In genomic region chr2:133296396-133296795, GRCh38 we compare ENCODE assay signal across 31 cellular contexts.
"Had no signal": no experiment of that assay in that cellular context is flagged by ENCODE, and none has a peak within 500 bp of the region (broad histone marks: within the 10 kb centered on the region; RNA-seq: fewer than 3 reads in every experiment).

No MANE protein-coding gene starts in this region.

- H3K9me3 Mint-ChIP-seq: activated naive CD8-positive, alpha-beta T cell treated with anti-CD3 and anti-CD28 coated beads, Interleukin-2, amount 10 ng/mL, durations not matched to agents 7 days and 5 days; activated T-helper 1 cell treated with anti-CD3 and anti-CD28 coated beads, Interleukin-12 subunit alpha, Interleukin-12 subunit beta, Interleukin-2, Interleukin-4 antibody, amounts not matched to agents 30 ng/mL and 10 ng/mL and 1 ng/mL, durations not matched to agents 14 hours and 24 hours and 36 hours; stimulated activated naive B cell treated with anti-CD40 and anti-IgM and Interleukin-4, amounts not matched to agents 10 μg/mL and 1 μg/mL and 100 μg/mL, for 72 hours had no signal

- H3K9me3 ChIP-seq: heart right ventricle, left lung, lower lobe of right lung, right atrium auricular region, stomach, suprapubic skin, tibial artery, upper lobe of right lung had no signal

- H2AFZ ChIP-seq: neural progenitor cell, parathyroid adenoma had no signal

- H3K27ac ChIP-seq: coronary artery, dorsolateral prefrontal cortex, foreskin keratinocyte, heart right ventricle, left lung, lower lobe of right lung, neural progenitor cell, parathyroid adenoma, right atrium auricular region, stomach, suprapubic skin, tibial artery, upper lobe of right lung, VCaP had no signal

- ATAC-seq: esophagus mucosa; foreskin keratinocyte; heart right ventricle; left lung; lower lobe of right lung; natural killer cell; stimulated activated naive B cell treated with anti-CD40 and anti-IgM and Interleukin-4, amounts not matched to agents 10 μg/mL and 1 μg/mL and 100 μg/mL, for 72 hours; upper lobe of right lung had no signal

- FAIRE-seq: endothelial cell of umbilical vein, TTC549 had no signal

- H3K79me2 ChIP-seq: parathyroid adenoma had no signal

- DNase-seq: activated CD4-positive, alpha-beta T cell treated with anti-CD3 and anti-CD28 coated beads for 4 hours; activated CD4-positive, alpha-beta T cell treated with anti-CD3 and anti-CD28 coated beads, Interleukin-2, amount 50 U/mL, for 4 hours; activated effector memory CD4-positive, alpha-beta T cell treated with anti-CD3 and anti-CD28 coated beads, Interleukin-2, amount 50 U/mL, for 16 hours; activated naive CD4-positive, alpha-beta T cell treated with anti-CD3 and anti-CD28 coated beads, Interleukin-2, amount 10 ng/mL, durations not matched to agents 7 days and 5 days; activated naive CD8-positive, alpha-beta T cell treated with anti-CD3 and anti-CD28 coated beads, Interleukin-2, amount 10 ng/mL, durations not matched to agents 7 days and 5 days; amygdala; dorsolateral prefrontal cortex; effector memory CD4-positive, alpha-beta T cell; foreskin keratinocyte; heart right ventricle; left lung; lower lobe of right lung; mesendoderm; natural killer cell; occipital lobe; stimulated activated CD4-positive, alpha-beta T cell treated with anti-CD3 and anti-CD28 coated beads, Interleukin-15, amount 100 ng/mL, for 24 hours; stimulated activated CD4-positive, alpha-beta T cell treated with anti-CD3 and anti-CD28 coated beads, Interleukin-2, amount 100 ng/mL, for 24 hours; stimulated activated naive B cell treated with anti-CD40 and anti-IgM and Interleukin-4, amounts not matched to agents 10 μg/mL and 1 μg/mL and 100 μg/mL, for 72 hours; stomach; tibial artery; upper lobe of right lung had no signal

- H3K9ac ChIP-seq: neural progenitor cell, parathyroid adenoma had no signal

- H3K4me2 ChIP-seq: neural progenitor cell had no signal

- H3K4me3 ChIP-seq: coronary artery, dorsolateral prefrontal cortex, heart right ventricle, left lung, lower lobe of right lung, neural progenitor cell, right atrium auricular region, stomach, suprapubic skin, tibial artery, upper lobe of right lung had no signal

- H3K4me3 Mint-ChIP-seq: activated naive CD4-positive, alpha-beta T cell treated with anti-CD3 and anti-CD28 coated beads, Interleukin-2, amount 10 ng/mL, durations not matched to agents 7 days and 5 days; activated naive CD8-positive, alpha-beta T cell treated with anti-CD3 and anti-CD28 coated beads, Interleukin-2, amount 10 ng/mL, durations not matched to agents 7 days and 5 days; activated T-helper 1 cell treated with anti-CD3 and anti-CD28 coated beads, Interleukin-12 subunit alpha, Interleukin-12 subunit beta, Interleukin-2, Interleukin-4 antibody, amounts not matched to agents 30 ng/mL and 10 ng/mL and 1 ng/mL, durations not matched to agents 14 hours and 24 hours and 36 hours; natural killer cell; neural progenitor cell; stimulated activated naive B cell treated with anti-CD40 and anti-IgM and Interleukin-4, amounts not matched to agents 10 μg/mL and 1 μg/mL and 100 μg/mL, for 72 hours had no signal

- H3K27me3 Mint-ChIP-seq: activated naive CD4-positive, alpha-beta T cell treated with anti-CD3 and anti-CD28 coated beads, Interleukin-2, amount 10 ng/mL, durations not matched to agents 7 days and 5 days; activated naive CD8-positive, alpha-beta T cell treated with anti-CD3 and anti-CD28 coated beads, Interleukin-2, amount 10 ng/mL, durations not matched to agents 7 days and 5 days had no signal

- H3K36me3 Mint-ChIP-seq: activated naive CD4-positive, alpha-beta T cell treated with anti-CD3 and anti-CD28 coated beads, Interleukin-2, amount 10 ng/mL, durations not matched to agents 7 days and 5 days; activated naive CD8-positive, alpha-beta T cell treated with anti-CD3 and anti-CD28 coated beads, Interleukin-2, amount 10 ng/mL, durations not matched to agents 7 days and 5 days; natural killer cell; stimulated activated naive B cell treated with anti-CD40 and anti-IgM and Interleukin-4, amounts not matched to agents 10 μg/mL and 1 μg/mL and 100 μg/mL, for 72 hours had no signal

- H3K27me3 ChIP-seq: dorsolateral prefrontal cortex, foreskin keratinocyte, heart right ventricle, left lung, neural progenitor cell, right atrium auricular region, stomach, suprapubic skin, tibial artery, upper lobe of right lung had no signal

- H3K4me1 ChIP-seq: foreskin keratinocyte, left lung, lower lobe of right lung, neural progenitor cell, parathyroid adenoma, right atrium auricular region, stomach, suprapubic skin, tibial artery, upper lobe of right lung had no signal

- H3K36me3 ChIP-seq: heart right ventricle, left lung, lower lobe of right lung, neural progenitor cell, right atrium auricular region, stomach, suprapubic skin, tibial artery, upper lobe of right lung had no signal

- H3K4me1 Mint-ChIP-seq: activated naive CD4-positive, alpha-beta T cell treated with anti-CD3 and anti-CD28 coated beads, Interleukin-2, amount 10 ng/mL, durations not matched to agents 7 days and 5 days; activated naive CD8-positive, alpha-beta T cell treated with anti-CD3 and anti-CD28 coated beads, Interleukin-2, amount 10 ng/mL, durations not matched to agents 7 days and 5 days; natural killer cell; stimulated activated naive B cell treated with anti-CD40 and anti-IgM and Interleukin-4, amounts not matched to agents 10 μg/mL and 1 μg/mL and 100 μg/mL, for 72 hours had no signal

- H3K27ac Mint-ChIP-seq: activated naive CD4-positive, alpha-beta T cell treated with anti-CD3 and anti-CD28 coated beads, Interleukin-2, amount 10 ng/mL, durations not matched to agents 7 days and 5 days; activated naive CD8-positive, alpha-beta T cell treated with anti-CD3 and anti-CD28 coated beads, Interleukin-2, amount 10 ng/mL, durations not matched to agents 7 days and 5 days; activated T-helper 1 cell treated with anti-CD3 and anti-CD28 coated beads, Interleukin-12 subunit alpha, Interleukin-12 subunit beta, Interleukin-2, Interleukin-4 antibody, amounts not matched to agents 30 ng/mL and 10 ng/mL and 1 ng/mL, durations not matched to agents 14 hours and 24 hours and 36 hours; natural killer cell; neural progenitor cell; stimulated activated naive B cell treated with anti-CD40 and anti-IgM and Interleukin-4, amounts not matched to agents 10 μg/mL and 1 μg/mL and 100 μg/mL, for 72 hours had no signal
